21 cellular contexts compared by ENCODE assay signal in genomic region chr6:124148225-124148624, GRCh38.
"Had no signal": no experiment of that assay in that cellular context is flagged by ENCODE, and none has a peak within 500 bp of the region (broad histone marks: within the 10 kb centered on the region; RNA-seq: fewer than 3 reads in every experiment).

No MANE protein-coding gene starts in this region.

- H3K36me3 ChIP-seq: left ventricle myocardium inferior, pancreas, prostate gland, spleen, tibial nerve, uterus had no signal

- FAIRE-seq: pancreas had no signal

- H3K9me3 ChIP-seq: left ventricle myocardium inferior, pancreas, prostate gland, spleen, tibial nerve, uterus had no signal

- H2AFZ ChIP-seq: hepatocyte had no signal

- H3K4me3 ChIP-seq: hepatocyte, left ventricle myocardium inferior, lung, pancreas, prostate gland, skin epidermis, spleen, tibial nerve, uterus had no signal

- H3K4me2 ChIP-seq: hepatocyte had no signal

- H3K27ac ChIP-seq: hepatocyte, left ventricle myocardium inferior, pancreas, prostate gland, skin epidermis, spleen, tibial nerve, uterus had no signal

- H3K79me2 ChIP-seq: hepatocyte had no signal

- ATAC-seq: naive thymus-derived CD8-positive, alpha-beta T cell; pancreas; right cardiac atrium; sciatic nerve; stimulated activated effector memory CD8-positive, alpha-beta T cell treated with anti-CD3 and anti-CD28 coated beads, Interleukin-12 subunit alpha, Interleukin-12 subunit beta, amount 100 ng/mL, for 72 hours; stimulated activated naive CD8-positive, alpha-beta T cell treated with anti-CD3 and anti-CD28 coated beads, Interleukin-15, amount 100 ng/mL, for 72 hours had no signal

- H3K4me1 ChIP-seq: left ventricle myocardium inferior, pancreas, prostate gland, spleen, tibial nerve, uterus had no signal

- H3K27me3 ChIP-seq: hepatocyte, spleen, tibial nerve, uterus had no signal

- DNase-seq: islet precursor cell; left ventricle myocardium inferior; naive thymus-derived CD8-positive, alpha-beta T cell; nucleus accumbens; pancreas; posterior cingulate gyrus; retina; right cardiac atrium; spleen; stimulated activated CD4-positive, alpha-beta T cell treated with anti-CD3 and anti-CD28 coated beads, Interleukin-4, amount 100 ng/mL, for 24 hours; stimulated activated naive CD4-positive, alpha-beta T cell treated with Interleukin-2 at 50 U/mL for 16 hours; stimulated activated naive CD8-positive, alpha-beta T cell treated with anti-CD3 and anti-CD28 coated beads, Interleukin-15, amount 100 ng/mL, for 72 hours; substantia nigra; uterus had no signal
